1 cellular context compared by ENCODE assay signal in the genomic region with DNA sequence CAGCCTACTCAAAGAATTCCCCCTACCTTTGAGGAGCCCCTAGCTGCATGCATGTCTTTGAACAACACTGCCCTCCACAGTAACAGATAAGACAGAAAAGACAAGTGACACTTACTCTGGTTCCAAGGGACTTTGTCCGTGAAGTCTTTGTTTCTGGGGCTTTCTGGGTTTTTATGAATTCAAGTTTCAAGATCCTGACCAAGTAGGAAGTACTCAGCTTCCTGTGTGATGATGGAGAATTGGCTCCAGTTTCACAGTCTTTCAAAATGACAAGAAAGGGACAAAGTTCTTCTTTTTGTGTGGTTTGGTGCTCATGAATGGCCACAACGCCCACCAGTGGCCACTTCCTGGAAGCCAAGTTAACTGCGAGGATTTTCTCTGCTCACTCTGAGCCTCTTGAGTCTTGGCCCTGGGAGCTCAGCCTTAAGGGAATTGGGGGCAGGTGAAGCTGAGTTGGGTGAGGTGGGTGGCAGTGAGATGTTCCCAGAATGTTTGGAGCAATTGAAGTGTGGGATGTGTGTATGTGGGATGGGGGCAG.
A peak's percentile ranks its signal among the peaks of the same experiment; 100 is the strongest.
TF ChIP-seq lines count a peak whose summit lies in the region.

A gene (minus strand): TSS at position 147 of the 538 bp plus-strand sequence. CDS start 4,000 bp downstream, outside the sequence.

TF ChIP-seq in HepG2, 621 proteins besides CTCF, POLR2A, EP300 and RAD21 (continued from another document):
- TF ChIP-seq, protein P1, sequence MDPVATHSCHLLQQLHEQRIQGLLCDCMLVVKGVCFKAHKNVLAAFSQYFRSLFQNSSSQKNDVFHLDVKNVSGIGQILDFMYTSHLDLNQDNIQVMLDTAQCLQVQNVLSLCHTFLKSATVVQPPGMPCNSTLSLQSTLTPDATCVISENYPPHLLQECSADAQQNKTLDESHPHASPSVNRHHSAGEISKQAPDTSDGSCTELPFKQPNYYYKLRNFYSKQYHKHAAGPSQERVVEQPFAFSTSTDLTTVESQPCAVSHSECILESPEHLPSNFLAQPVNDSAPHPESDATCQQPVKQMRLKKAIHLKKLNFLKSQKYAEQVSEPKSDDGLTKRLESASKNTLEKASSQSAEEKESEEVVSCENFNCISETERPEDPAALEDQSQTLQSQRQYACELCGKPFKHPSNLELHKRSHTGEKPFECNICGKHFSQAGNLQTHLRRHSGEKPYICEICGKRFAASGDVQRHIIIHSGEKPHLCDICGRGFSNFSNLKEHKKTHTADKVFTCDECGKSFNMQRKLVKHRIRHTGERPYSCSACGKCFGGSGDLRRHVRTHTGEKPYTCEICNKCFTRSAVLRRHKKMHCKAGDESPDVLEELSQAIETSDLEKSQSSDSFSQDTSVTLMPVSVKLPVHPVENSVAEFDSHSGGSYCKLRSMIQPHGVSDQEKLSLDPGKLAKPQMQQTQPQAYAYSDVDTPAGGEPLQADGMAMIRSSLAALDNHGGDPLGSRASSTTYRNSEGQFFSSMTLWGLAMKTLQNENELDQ (CRISPR knock-in tag; IDR thresholded peaks at IDR 0.05; ENCODE audit: borderline replicate concordance), result no peak
- TF ChIP-seq ELF1 (CRISPR knock-in tag; IDR thresholded peaks at IDR 0.05), result peak; percentile 69
- TF ChIP-seq ZNF446 (CRISPR knock-in tag; IDR thresholded peaks at IDR 0.05), result no peak
- TF ChIP-seq, protein P2, sequence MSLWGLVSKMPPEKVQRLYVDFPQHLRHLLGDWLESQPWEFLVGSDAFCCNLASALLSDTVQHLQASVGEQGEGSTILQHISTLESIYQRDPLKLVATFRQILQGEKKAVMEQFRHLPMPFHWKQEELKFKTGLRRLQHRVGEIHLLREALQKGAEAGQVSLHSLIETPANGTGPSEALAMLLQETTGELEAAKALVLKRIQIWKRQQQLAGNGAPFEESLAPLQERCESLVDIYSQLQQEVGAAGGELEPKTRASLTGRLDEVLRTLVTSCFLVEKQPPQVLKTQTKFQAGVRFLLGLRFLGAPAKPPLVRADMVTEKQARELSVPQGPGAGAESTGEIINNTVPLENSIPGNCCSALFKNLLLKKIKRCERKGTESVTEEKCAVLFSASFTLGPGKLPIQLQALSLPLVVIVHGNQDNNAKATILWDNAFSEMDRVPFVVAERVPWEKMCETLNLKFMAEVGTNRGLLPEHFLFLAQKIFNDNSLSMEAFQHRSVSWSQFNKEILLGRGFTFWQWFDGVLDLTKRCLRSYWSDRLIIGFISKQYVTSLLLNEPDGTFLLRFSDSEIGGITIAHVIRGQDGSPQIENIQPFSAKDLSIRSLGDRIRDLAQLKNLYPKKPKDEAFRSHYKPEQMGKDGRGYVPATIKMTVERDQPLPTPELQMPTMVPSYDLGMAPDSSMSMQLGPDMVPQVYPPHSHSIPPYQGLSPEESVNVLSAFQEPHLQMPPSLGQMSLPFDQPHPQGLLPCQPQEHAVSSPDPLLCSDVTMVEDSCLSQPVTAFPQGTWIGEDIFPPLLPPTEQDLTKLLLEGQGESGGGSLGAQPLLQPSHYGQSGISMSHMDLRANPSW (CRISPR knock-in tag; IDR thresholded peaks at IDR 0.05; ENCODE audit: borderline replicate concordance), result no peak
- TF ChIP-seq ELF3 (CRISPR knock-in tag; IDR thresholded peaks at IDR 0.05), result 0 out of 2 replicates have a peak, but pooled peaks have one; percentile 20
